ENCODE assay signal across 8 cellular contexts in the genomic region with DNA sequence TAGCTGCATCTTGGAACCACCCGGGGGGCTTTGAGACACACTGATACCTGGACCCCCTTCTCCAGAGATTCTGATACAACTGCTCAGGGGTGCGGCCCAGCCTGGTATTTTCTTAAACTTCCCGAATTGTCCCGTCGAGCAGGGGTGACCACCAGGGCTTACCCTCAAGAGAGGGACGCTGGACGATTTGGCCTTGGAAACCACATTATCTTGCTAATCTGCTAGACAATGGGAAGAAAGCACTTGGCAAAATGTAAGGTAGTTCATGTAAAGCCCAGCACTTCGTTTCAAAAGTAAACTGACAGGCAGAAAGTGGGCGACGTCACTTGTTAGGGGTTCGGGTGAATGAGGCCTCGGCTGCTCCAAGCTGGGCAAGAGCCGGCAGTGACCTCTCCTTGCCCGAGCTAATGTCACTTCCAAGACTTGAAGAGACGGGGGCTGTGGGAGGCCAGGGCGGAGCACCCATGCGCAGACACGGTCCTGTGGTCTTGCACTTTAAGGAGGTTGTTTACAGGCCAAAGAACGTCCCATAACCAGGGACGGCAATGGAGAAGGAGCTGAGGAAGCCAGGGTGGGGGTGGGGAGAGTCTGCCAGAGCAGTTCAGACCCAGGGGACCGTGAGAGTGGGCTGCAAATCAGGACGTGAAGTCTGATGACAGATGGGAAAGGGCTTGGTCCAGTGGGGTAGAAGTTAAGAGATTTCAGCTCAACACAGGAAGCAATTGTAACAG.
A peak's percentile ranks its signal among the peaks of the same experiment; 100 is the strongest.
DNase-seq lines count a peak whose midpoint lies in the region; ATAC-seq and TF ChIP-seq lines count a peak whose summit lies in the region.

No MANE protein-coding gene starts in this region.

- H3K27ac Mint-ChIP-seq in brain: peak overlapping the region; percentile 85 to 98 (median 94)

- H3K27ac ChIP-seq in breast epithelium: peak overlapping the region; percentile 43 to 89
- no peak overlapping the region for H3K27ac ChIP-seq in mammary epithelial cell (ENCODE audit: insufficient read depth, low read depth, low read length)
- H3K27ac ChIP-seq in muscle layer of colon (ENCODE audit: low read depth, low read length): peak overlapping the region; percentile 82
- H3K27ac ChIP-seq in upper lobe of right lung: peak overlapping the region; percentile 24

- ATAC-seq in upper lobe of right lung (no peak), GM21723 (IDR thresholded peaks at IDR 0.05; ENCODE audit: unreplicated experiment) (no peak), left colon (no peak)

- CTCF ChIA-PET in mammary epithelial cell (lab: Charles Lee; ENCODE audit: low non-redundant PET): no interaction called here

- no peak overlapping the region for H3K4me3 ChIP-seq in breast epithelium
- no peak overlapping the region for H3K4me3 ChIP-seq in mammary epithelial cell (replicated peaks in 1 of 3; ENCODE audit: insufficient read depth in 1 of 3, low read depth in 2 of 3, low read length in 3 of 3)
- peak overlapping the region in 1 of 2 donors; percentile 19 for H3K4me3 ChIP-seq in muscle layer of colon (ENCODE audit: low read depth in 1 of 2, low read length in 2 of 2)
- H3K4me3 ChIP-seq in upper lobe of right lung: no peak overlapping the region

- H3K36me3 ChIP-seq in breast epithelium: no peaks in the 10 kb centered on the region
- no peaks in the 10 kb centered on the region for H3K36me3 ChIP-seq in mammary epithelial cell (ENCODE audit: insufficient read depth, low read length)
- no peaks in the 10 kb centered on the region for H3K36me3 ChIP-seq in muscle layer of colon (ENCODE audit: insufficient read depth, low read length)
- no peaks in the 10 kb centered on the region for H3K36me3 ChIP-seq in upper lobe of right lung

- H3K27me3 ChIP-seq in breast epithelium: no peaks in the 10 kb centered on the region
- peaks cover 19% of the 10 kb centered on the region for H3K27me3 ChIP-seq in mammary epithelial cell (ENCODE audit: insufficient read depth, low read length)
- no peaks in the 10 kb centered on the region for H3K27me3 ChIP-seq in muscle layer of colon (ENCODE audit: control insufficient read depth in 1 of 2, insufficient read depth in 2 of 2, low read length in 2 of 2)
- H3K27me3 ChIP-seq in upper lobe of right lung: no peaks in the 10 kb centered on the region

- H3K36me3 Mint-ChIP-seq in brain: no peaks in the 10 kb centered on the region

- intact Hi-C loops in breast epithelium (cut with DNase I; ENCODE audit: low total_unique reads): no loop called here
- intact Hi-C loops in mammary epithelial cell (cut with micrococcal nuclease): no loop called here
- intact Hi-C loops in upper lobe of right lung (cut with DNase I): no loop called here
- intact Hi-C loops in left colon (cut with DNase I, micrococcal nuclease): no loop called here

- TF ChIP-seq CTCF in breast epithelium (IDR thresholded peaks at IDR 0.05): no peak
- no peak for TF ChIP-seq CTCF in mammary epithelial cell (conservative IDR thresholded peaks at IDR 0.05 in 1 of 2, IDR thresholded peaks at IDR 0.05 in 1 of 2; ENCODE audit: extremely low read depth in 1 of 2, insufficient read depth in 1 of 2, low read depth in 1 of 2, low read length in 2 of 2)
- TF ChIP-seq CTCF in brain (conservative IDR thresholded peaks at IDR 0.05): no peak
- TF ChIP-seq CTCF in upper lobe of right lung (IDR thresholded peaks at IDR 0.05): no peak

- in situ Hi-C loops in mammary epithelial cell (cut with MboI; ENCODE audit: low sequenced_read_pairs in 2 of 2): no loop called here

- BruUV-seq in mammary epithelial cell (replicated peaks; lab: Mats Ljungman, UMichigan): no TSS peak

- H3K4me3 Mint-ChIP-seq in brain: peak overlapping the region; percentile 36 to 67 (median 56)

- no peaks in the 10 kb centered on the region for H4K20me1 ChIP-seq in mammary epithelial cell (ENCODE audit: insufficient read depth, low read length)

- no peak overlapping the region for H2AFZ ChIP-seq in mammary epithelial cell (ENCODE audit: low read depth, low read length)

- no peaks in the 10 kb centered on the region for H3K79me2 ChIP-seq in mammary epithelial cell (ENCODE audit: insufficient read depth, low read length)

- dilution Hi-C loops in mammary epithelial cell (cut with HindIII; ENCODE audit: low sequenced_read_pairs): no loop called here

- peaks cover 0 to 3% (median 0%) of the 10 kb centered on the region in 5 experiments for H3K9me3 Mint-ChIP-seq in brain

- H3K4me1 ChIP-seq in breast epithelium: peaks cover 19 to 20% of the 10 kb centered on the region in 2 donors
- H3K4me1 ChIP-seq in mammary epithelial cell (ENCODE audit: insufficient read depth, low read length): peaks cover 4% of the 10 kb centered on the region
- H3K4me1 ChIP-seq in muscle layer of colon (ENCODE audit: insufficient read depth, low read length): peaks cover 48% of the 10 kb centered on the region
- H3K4me1 ChIP-seq in upper lobe of right lung: peaks cover 26% of the 10 kb centered on the region

- peaks cover 80% of the 10 kb centered on the region for H3K4me1 Mint-ChIP-seq in brain

- 74% methylated on average over 7 of the region's 22 CpGs for WGBS in mammary epithelial cell (ENCODE audit: low coverage, missing lambda C conversion rate)

- no peak for DNase-seq in breast epithelium (ENCODE audit: low spot score in 2 of 2)
- no peak for DNase-seq in mammary epithelial cell
- no peak for DNase-seq in upper lobe of right lung
- no peak for DNase-seq in left colon
- no peak for DNase-seq in NCI-H2029 (lab: John Stamatoyannopoulos, UW)

- H3K9me3 ChIP-seq in breast epithelium (no peaks in the 10 kb centered on the region), mammary epithelial cell (replicated peaks; ENCODE audit: insufficient read depth, low read length) (no peaks in the 10 kb centered on the region), muscle layer of colon (ENCODE audit: low read length) (no peaks in the 10 kb centered on the region), upper lobe of right lung (no peaks in the 10 kb centered on the region)

- peaks cover 7% of the 10 kb centered on the region for H3K27me3 Mint-ChIP-seq in brain

- no peak for TF ChIP-seq POLR2A in breast epithelium (IDR thresholded peaks at IDR 0.05)

- H3K9ac ChIP-seq in mammary epithelial cell (ENCODE audit: insufficient read depth, low read length): no peak overlapping the region
- H3K9ac ChIP-seq in muscle layer of colon (ENCODE audit: low read length): peak overlapping the region; percentile 19

- H3K4me2 ChIP-seq in mammary epithelial cell (ENCODE audit: insufficient read depth, low read depth, low read length): no peak overlapping the region
